In the genomic region with DNA sequence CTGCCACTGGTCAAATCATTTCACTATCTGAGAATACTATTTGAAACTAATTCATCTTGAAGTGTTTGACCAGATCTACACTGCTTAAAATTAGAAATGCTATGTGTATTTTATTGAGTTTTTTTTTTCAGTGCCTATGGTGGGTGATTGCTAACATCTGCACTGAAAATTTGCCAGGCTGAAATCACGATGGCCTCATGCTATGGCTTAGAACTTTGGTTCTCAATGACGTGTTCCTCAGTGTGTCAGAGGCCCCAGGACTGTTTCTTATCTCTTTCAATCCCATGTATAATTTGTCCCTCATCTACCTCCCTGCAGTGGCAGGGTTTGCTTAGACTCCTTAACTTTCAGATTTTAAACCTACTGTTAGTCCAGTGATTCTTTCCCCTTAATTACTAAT, we compare ENCODE assay signal across 32 cellular contexts. TPM values are rescaled to one million over a fixed set of nuclear protein-coding genes. Genes with fewer than 3 reads are reported as not detected.
"Had no signal": no experiment of that assay in that cellular context is flagged by ENCODE, and none has a peak within 500 bp of the region (broad histone marks: within the 10 kb centered on the region; RNA-seq: fewer than 3 reads in every experiment).

No MANE protein-coding gene starts in this region.

- H3K9me3 ChIP-seq: MG63, Peyer's patch had no signal

- H3K36me3 ChIP-seq: brain microvascular endothelial cell, MG63, Peyer's patch, WERI-Rb-1 had no signal

- H3K4me1 ChIP-seq: Peyer's patch had no signal

- H3K4me3 ChIP-seq: MG63, Peyer's patch had no signal

- H3K27me3 ChIP-seq: brain microvascular endothelial cell, MG63, Peyer's patch had no signal

- H3K4me2 ChIP-seq: KMS-11 had no signal

- H3K27ac ChIP-seq: brain microvascular endothelial cell, KMS-11, Peyer's patch, RWPE1, WERI-Rb-1 had no signal

- ATAC-seq: activated CD8-positive, alpha-beta memory T cell treated with anti-CD3 and anti-CD28 coated beads, Interleukin-2, amount 10 ng/mL, durations not matched to agents 7 days and 5 days; activated naive CD8-positive, alpha-beta T cell treated with anti-CD3 and anti-CD28 coated beads, Interleukin-2, amount 50 U/mL, for 24 hours; Right ventricle myocardium inferior had no signal

- DNase-seq: activated CD4-positive, alpha-beta memory T cell treated with anti-CD3 and anti-CD28 coated beads, Interleukin-2, amount 10 ng/mL, durations not matched to agents 7 days and 5 days; activated CD4-positive, alpha-beta T cell treated with anti-CD3 and anti-CD28 coated beads for 1 hour; activated CD4-positive, alpha-beta T cell treated with anti-CD3 and anti-CD28 coated beads for 48 hours; activated CD4-positive, CD25-positive, alpha-beta regulatory T cell; activated CD8-positive, alpha-beta memory T cell treated with anti-CD3 and anti-CD28 coated beads for 24 hours; activated CD8-positive, alpha-beta memory T cell treated with anti-CD3 and anti-CD28 coated beads, Interleukin-2, amount 10 ng/mL, durations not matched to agents 7 days and 5 days; activated CD8-positive, alpha-beta memory T cell treated with anti-CD3 and anti-CD28 coated beads, Interleukin-2, amount 50 U/mL, for 48 hours; activated effector memory CD4-positive, alpha-beta T cell treated with Interleukin-2 at 50 U/mL for 16 hours; activated naive CD4-positive, alpha-beta T cell treated with anti-CD3 and anti-CD28 coated beads, Interleukin-2, amount 10 ng/mL, durations not matched to agents 7 days and 5 days; activated naive CD8-positive, alpha-beta T cell treated with anti-CD3 and anti-CD28 coated beads, Interleukin-2, amount 50 U/mL, for 24 hours; activated T-cell treated with anti-CD3 and anti-CD28 coated beads, Interleukin-2, amount 50 U/mL, for 48 hours; amniotic stem cell; aorta; brain microvascular endothelial cell; central memory CD4-positive, alpha-beta T cell; NCI-H1048; NCI-H1105 treated with DMSO at 0.1 percent for 48 hours; NCI-H1436; NCI-H1694 treated with DMSO at 0.1 percent for 48 hours; NCI-H2029; NCI-H345; NCI-H524 treated with DMSO at 0.1 percent for 48 hours; Peyer's patch; SIG-M5; T1000; WERI-Rb-1 had no signal

- H3K9ac ChIP-seq: KMS-11 had no signal

RNA-seq across cellular contexts. Expression of gene NKX2-8, which starts 36.2 kb away (rescaled TPM):
- total RNA-seq: activated CD4-positive, alpha-beta memory T cell treated with anti-CD3 and anti-CD28 coated beads, Interleukin-2, amount 10 ng/mL, durations not matched to agents 7 days and 5 days; activated CD8-positive, alpha-beta memory T cell treated with anti-CD3 and anti-CD28 coated beads, Interleukin-2, amount 10 ng/mL, durations not matched to agents 7 days and 5 days; aorta; Peyer's patch; Right ventricle myocardium inferior; T-helper 1 cell treated with Interleukin-12 subunit alpha and Interleukin-12 subunit beta and Interleukin-4 antibody, amounts not matched to agents 30 ng/mL and 1 ng/mL, for 36 hours; T-helper 2 cell treated with Interferon-gamma antibody and Interleukin-4, amounts not matched to agents 100 ng/mL and 5 ng/mL, for 36 hours had no signal
- polyA plus RNA-seq: aorta had no signal

RNA-seq across cellular contexts. Expression of gene PAX9, which starts 43.0 kb away (rescaled TPM):
- total RNA-seq: activated CD4-positive, alpha-beta memory T cell treated with anti-CD3 and anti-CD28 coated beads, Interleukin-2, amount 10 ng/mL, durations not matched to agents 7 days and 5 days; activated CD8-positive, alpha-beta memory T cell treated with anti-CD3 and anti-CD28 coated beads, Interleukin-2, amount 10 ng/mL, durations not matched to agents 7 days and 5 days; Peyer's patch; Right ventricle myocardium inferior; T-helper 1 cell treated with Interleukin-12 subunit alpha and Interleukin-12 subunit beta and Interleukin-4 antibody, amounts not matched to agents 30 ng/mL and 1 ng/mL, for 36 hours; T-helper 2 cell treated with Interferon-gamma antibody and Interleukin-4, amounts not matched to agents 100 ng/mL and 5 ng/mL, for 36 hours had no signal
